Comparison of ENCODE assay signal across 2 cellular contexts in the genomic region with DNA sequence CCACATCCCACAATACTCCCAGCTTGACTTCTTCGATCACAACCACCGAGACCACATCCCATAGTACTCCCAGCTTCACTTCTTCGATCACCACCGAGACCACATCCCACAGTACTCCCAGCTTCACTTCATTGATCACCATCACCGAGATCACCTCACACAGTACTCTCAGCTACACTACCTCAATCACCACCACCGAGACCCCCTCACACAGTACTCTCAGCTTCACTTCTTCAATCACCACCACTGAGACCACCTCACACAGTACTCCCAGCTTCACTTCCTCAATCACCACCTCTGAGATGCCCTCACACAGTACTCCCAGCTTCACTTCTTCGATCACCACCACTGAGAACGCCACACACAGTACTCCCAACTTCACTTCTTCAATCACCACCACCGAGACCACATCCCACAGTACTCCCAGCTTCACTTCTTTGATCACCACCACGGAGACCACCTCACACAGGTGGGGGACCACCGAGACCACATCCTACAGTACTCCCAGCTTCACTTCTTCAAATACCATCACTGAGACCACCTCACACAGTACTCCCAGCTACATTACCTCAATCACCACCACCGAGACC.
TF ChIP-seq lines count a peak whose summit lies in the region.

No MANE protein-coding gene starts in this region.

TF ChIP-seq in H1, 55 proteins besides CTCF, POLR2A, EP300 and RAD21:
- TF ChIP-seq CBX8 (IDR thresholded peaks at IDR 0.05; ENCODE audit: borderline replicate concordance, low read depth, low read length), result 0 out of 2 replicates have a peak, but pooled peaks have one; percentile 74
- TF ChIP-seq NANOG (IDR thresholded peaks at IDR 0.05; ENCODE audit: insufficient read depth, low read depth, low read length, poor library complexity, severe bottlenecking), result no peak

TF ChIP-seq in HepG2, 621 proteins besides CTCF, POLR2A, EP300 and RAD21:
- TF ChIP-seq ZNF484 (CRISPR knock-in tag; IDR thresholded peaks at IDR 0.05; ENCODE audit: borderline replicate concordance, low read depth) (no peak), FOXO1 (CRISPR knock-in tag; IDR thresholded peaks at IDR 0.05) (no peak), SMAD3 (CRISPR knock-in tag; IDR thresholded peaks at IDR 0.05) (no peak), HMG20A (CRISPR knock-in tag; IDR thresholded peaks at IDR 0.05; ENCODE audit: borderline replicate concordance) (no peak)
- TF ChIP-seq, protein P1, sequence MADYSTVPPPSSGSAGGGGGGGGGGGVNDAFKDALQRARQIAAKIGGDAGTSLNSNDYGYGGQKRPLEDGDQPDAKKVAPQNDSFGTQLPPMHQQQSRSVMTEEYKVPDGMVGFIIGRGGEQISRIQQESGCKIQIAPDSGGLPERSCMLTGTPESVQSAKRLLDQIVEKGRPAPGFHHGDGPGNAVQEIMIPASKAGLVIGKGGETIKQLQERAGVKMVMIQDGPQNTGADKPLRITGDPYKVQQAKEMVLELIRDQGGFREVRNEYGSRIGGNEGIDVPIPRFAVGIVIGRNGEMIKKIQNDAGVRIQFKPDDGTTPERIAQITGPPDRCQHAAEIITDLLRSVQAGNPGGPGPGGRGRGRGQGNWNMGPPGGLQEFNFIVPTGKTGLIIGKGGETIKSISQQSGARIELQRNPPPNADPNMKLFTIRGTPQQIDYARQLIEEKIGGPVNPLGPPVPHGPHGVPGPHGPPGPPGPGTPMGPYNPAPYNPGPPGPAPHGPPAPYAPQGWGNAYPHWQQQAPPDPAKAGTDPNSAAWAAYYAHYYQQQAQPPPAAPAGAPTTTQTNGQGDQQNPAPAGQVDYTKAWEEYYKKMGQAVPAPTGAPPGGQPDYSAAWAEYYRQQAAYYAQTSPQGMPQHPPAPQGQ (CRISPR knock-in tag; IDR thresholded peaks at IDR 0.05; ENCODE audit: borderline replicate concordance), result no peak
- TF ChIP-seq, protein P2, sequence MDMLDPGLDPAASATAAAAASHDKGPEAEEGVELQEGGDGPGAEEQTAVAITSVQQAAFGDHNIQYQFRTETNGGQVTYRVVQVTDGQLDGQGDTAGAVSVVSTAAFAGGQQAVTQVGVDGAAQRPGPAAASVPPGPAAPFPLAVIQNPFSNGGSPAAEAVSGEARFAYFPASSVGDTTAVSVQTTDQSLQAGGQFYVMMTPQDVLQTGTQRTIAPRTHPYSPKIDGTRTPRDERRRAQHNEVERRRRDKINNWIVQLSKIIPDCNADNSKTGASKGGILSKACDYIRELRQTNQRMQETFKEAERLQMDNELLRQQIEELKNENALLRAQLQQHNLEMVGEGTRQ (IDR thresholded peaks at IDR 0.05; ENCODE audit: low read depth, low read length), result 0 out of 2 replicates have a peak, but pooled peaks have one; percentile 11
- TF ChIP-seq, protein P2 (CRISPR knock-in tag; IDR thresholded peaks at IDR 0.05; ENCODE audit: borderline replicate concordance), result no peak
